In genomic region chr17:21422382-21423189, GRCh38 we compare ENCODE assay signal across 8 cellular contexts. TPM values are rescaled to one million over a fixed set of nuclear protein-coding genes. Genes with fewer than 3 reads are reported as not detected.
DNase-seq lines count a peak whose midpoint lies in the region; FAIRE-seq and TF ChIP-seq lines count a peak whose summit lies in the region.
"Not testable (repeated sequence)": the region's sequence is repeated elsewhere in the genome, so short reads cannot be mapped to it uniquely, and the experiment has no call there.
"Had no signal": no experiment of that assay in that cellular context is flagged by ENCODE, and none has a peak within 500 bp of the region (broad histone marks: within the 10 kb centered on the region; RNA-seq: fewer than 3 reads in every experiment).

No MANE protein-coding gene starts in this region.

- not testable (repeated sequence) for H3K27ac ChIP-seq in H9 (ENCODE audit: insufficient read length, low read depth, low read length); astrocyte (ENCODE audit: low read depth, low read length); endodermal cell (ENCODE audit: low read depth, low read length); mesendoderm (ENCODE audit: low read depth, low read length); neuronal stem cell (replicated peaks; ENCODE audit: low read length)
- peak overlapping the region; percentile 23 for H3K27ac ChIP-seq in left ventricle myocardium inferior (replicated peaks)

- H3K4me3 Mint-ChIP-seq in H9, endodermal cell: not testable (repeated sequence)
- peak overlapping the region; percentile 40 for H3K4me3 Mint-ChIP-seq in astrocyte (ENCODE audit: unreplicated experiment)

- H3K27ac Mint-ChIP-seq in H9; astrocyte (ENCODE audit: unreplicated experiment); endodermal cell: not testable (repeated sequence)

- not testable (repeated sequence) for TF ChIP-seq CTCF in H9 (conservative IDR thresholded peaks at IDR 0.05); astrocyte (IDR thresholded peaks at IDR 0.05; ENCODE audit: insufficient read depth, low read depth, low read length); endodermal cell (conservative IDR thresholded peaks at IDR 0.05); left ventricle myocardium inferior (IDR thresholded peaks at IDR 0.05; ENCODE audit: borderline replicate concordance)

- DNase-seq in H9 (peak; percentile 25), endodermal cell (peak; percentile 48)
- not testable (repeated sequence) for DNase-seq in astrocyte (ENCODE audit: low read depth); left ventricle myocardium inferior; mesendoderm; neuronal stem cell (ENCODE audit: low spot score)

- not testable (repeated sequence) for H3K9ac ChIP-seq in H9 (ENCODE audit: extremely low read depth, insufficient read length, low read length); astrocyte (ENCODE audit: low read length); endodermal cell (ENCODE audit: extremely low read depth, low read length, poor library complexity, severe bottlenecking); mesendoderm (ENCODE audit: low read length); neuronal stem cell (ENCODE audit: low read depth, low read length, poor library complexity)

- not testable (repeated sequence) for H3K9me3 ChIP-seq in H9 (ENCODE audit: control insufficient read depth, low read depth, low read length); astrocyte (ENCODE audit: insufficient read depth, low read depth, low read length); endodermal cell (ENCODE audit: control insufficient read depth, low read length); left ventricle myocardium inferior (replicated peaks); neuronal stem cell (replicated peaks in 1 of 2; ENCODE audit: control insufficient read depth in 2 of 2, insufficient read depth in 1 of 2, low read depth in 1 of 2, low read length in 2 of 2)

- H2AFZ ChIP-seq in H9 (ENCODE audit: low read length); astrocyte (ENCODE audit: low read depth, low read length); neuronal stem cell (ENCODE audit: low read length): not testable (repeated sequence)

- not testable (repeated sequence) for H4K5ac ChIP-seq in H9 (ENCODE audit: insufficient read length, low read depth, low read length); mesendoderm (ENCODE audit: low read length)

- H3K23ac ChIP-seq in H9 (ENCODE audit: insufficient read length, low read depth, low read length); mesendoderm (ENCODE audit: low read length); neuronal stem cell (ENCODE audit: low read depth, low read length, poor library complexity): not testable (repeated sequence)

- not testable (repeated sequence) for H2AK5ac ChIP-seq in H9 (ENCODE audit: insufficient read length, low read length); mesendoderm (ENCODE audit: low read length); neuronal stem cell (ENCODE audit: low read depth, low read length)

- H3K4me3 ChIP-seq in astrocyte (ENCODE audit: insufficient read depth, low read depth, low read length); endodermal cell (ENCODE audit: low read length); left ventricle myocardium inferior; mesendoderm (ENCODE audit: low read length); neuronal stem cell (ENCODE audit: low read length in 2 of 2): not testable (repeated sequence)

- not testable (repeated sequence) for H3K79me1 ChIP-seq in H9 (ENCODE audit: insufficient read depth, low read depth, low read length, poor library complexity, severe bottlenecking); mesendoderm (ENCODE audit: low read length); neuronal stem cell (ENCODE audit: low read depth, low read length)

- not testable (repeated sequence) for H3K36me3 Mint-ChIP-seq in H9 (ENCODE audit: insufficient read depth in 1 of 3, low read depth in 3 of 3); astrocyte (ENCODE audit: low read depth, unreplicated experiment); endodermal cell (ENCODE audit: low read depth)

- not testable (repeated sequence) for H3T11ph ChIP-seq in H9 (ENCODE audit: low read length)

- not testable (repeated sequence) for H4K20me1 ChIP-seq in H9 (ENCODE audit: control insufficient read depth, insufficient read depth, insufficient read length); astrocyte (ENCODE audit: insufficient read depth, low read length)

- intact Hi-C loops in left ventricle myocardium inferior (cut with micrococcal nuclease): not testable (repeated sequence)

- no CpG with 5 or more reads among the region's 13 CpGs for WGBS in H9 (ENCODE audit: extremely low coverage, insufficient read length, low lambda C conversion rate)
- 90% methylated on average over 8 of the region's 13 CpGs; no CpG with 5 or more reads in 1 of the 2 experiments for WGBS in endodermal cell (ENCODE audit: insufficient coverage in 1 of 2, insufficient read length in 1 of 2), 2 experiments
- no CpG with 5 or more reads among the region's 13 CpGs for WGBS in mesendoderm (ENCODE audit: extremely low coverage, insufficient coverage, low lambda C conversion rate)
- WGBS in neuronal stem cell (ENCODE audit: extremely low coverage in 2 of 2, insufficient read length in 2 of 2, insufficient replicate concordance in 1 of 2), 2 donors: no CpG with 5 or more reads among the region's 13 CpGs

- not testable (repeated sequence) for H3K18ac ChIP-seq in H9 (ENCODE audit: insufficient read length, low read depth, low read length); mesendoderm (ENCODE audit: low read length); neuronal stem cell (ENCODE audit: low read length)

- H3K27me3 ChIP-seq in H9 (ENCODE audit: insufficient read depth, low read length); astrocyte (ENCODE audit: insufficient read depth, low read length); endodermal cell (ENCODE audit: control insufficient read depth, insufficient read depth, low read length, poor library complexity, severe bottlenecking); left ventricle myocardium inferior (ENCODE audit: low read depth); mesendoderm (ENCODE audit: insufficient read depth, low read length, poor library complexity); neuronal stem cell (ENCODE audit: control insufficient read depth in 3 of 3, insufficient read depth in 3 of 3, low read depth in 1 of 3, low read length in 3 of 3): not testable (repeated sequence)

- H3K27me3 Mint-ChIP-seq in H9 (ENCODE audit: low read depth); endodermal cell (ENCODE audit: insufficient read depth): not testable (repeated sequence)
- H3K27me3 Mint-ChIP-seq in astrocyte (ENCODE audit: low read depth, unreplicated experiment): peaks cover 14% of the 10 kb centered on the region

- not testable (repeated sequence) for H3K14ac ChIP-seq in H9 (ENCODE audit: insufficient read depth, low read length); neuronal stem cell (ENCODE audit: low read length)

- not testable (repeated sequence) for H4K91ac ChIP-seq in H9 (ENCODE audit: insufficient read length, low read depth, low read length); neuronal stem cell (ENCODE audit: low read depth, low read length, poor library complexity)

- H2BK20ac ChIP-seq in H9 (ENCODE audit: low read depth, low read length, poor library complexity, severe bottlenecking): not testable (repeated sequence)

- not testable (repeated sequence) for H3K4me1 Mint-ChIP-seq in H9; astrocyte (ENCODE audit: low read depth, unreplicated experiment); endodermal cell

- not testable (repeated sequence) for H2BK120ac ChIP-seq in H9 (ENCODE audit: low read depth, low read length, poor library complexity, severe bottlenecking); mesendoderm (ENCODE audit: low read depth, low read length); neuronal stem cell (ENCODE audit: low read depth, low read length)

- not testable (repeated sequence) for H3K4ac ChIP-seq in H9 (ENCODE audit: low read depth, low read length); mesendoderm (ENCODE audit: low read depth, low read length); neuronal stem cell (ENCODE audit: low read length)

- H3K79me2 ChIP-seq in H9 (ENCODE audit: insufficient read depth, low read length); astrocyte (ENCODE audit: insufficient read depth, low read length); mesendoderm (ENCODE audit: control insufficient read depth, insufficient read depth, low read length): not testable (repeated sequence)

- H2BK12ac ChIP-seq in H9 (ENCODE audit: insufficient read length, low read depth, low read length); neuronal stem cell (ENCODE audit: low read length): not testable (repeated sequence)

- H3K56ac ChIP-seq in H9 (ENCODE audit: insufficient read length, low read depth, low read length): not testable (repeated sequence)
- peak overlapping the region; percentile 1 for H3K56ac ChIP-seq in mesendoderm (ENCODE audit: low read length)

- H3K23me2 ChIP-seq in H9 (ENCODE audit: insufficient read length, low read depth, low read length, poor library complexity, severe bottlenecking): not testable (repeated sequence)

- not testable (repeated sequence) for H2BK15ac ChIP-seq in H9 (ENCODE audit: low read depth, low read length); mesendoderm (replicated peaks; ENCODE audit: low read depth)
- H2BK15ac ChIP-seq in neuronal stem cell (ENCODE audit: low read length): peak overlapping the region; percentile 37

- not testable (repeated sequence) for H3K9me3 Mint-ChIP-seq in H9; astrocyte (ENCODE audit: unreplicated experiment); endodermal cell

- H3K4me1 ChIP-seq in H9 (ENCODE audit: insufficient read depth, low read length); astrocyte (ENCODE audit: insufficient read depth, low read length); endodermal cell (ENCODE audit: control insufficient read depth, insufficient read depth, low read length); mesendoderm (ENCODE audit: control insufficient read depth, low read depth, low read length); neuronal stem cell (ENCODE audit: control insufficient read depth in 2 of 2, insufficient read depth in 1 of 2, low read depth in 1 of 2, low read length in 2 of 2): not testable (repeated sequence)
- H3K4me1 ChIP-seq in left ventricle myocardium inferior: peaks cover 33% of the 10 kb centered on the region

- H4K8ac ChIP-seq in H9 (replicated peaks; ENCODE audit: insufficient read length, low read depth, low read length); mesendoderm (ENCODE audit: low read depth, low read length); neuronal stem cell (ENCODE audit: low read depth, low read length): not testable (repeated sequence)

- not testable (repeated sequence) for H3K36me3 ChIP-seq in astrocyte (ENCODE audit: insufficient read depth, low read length); endodermal cell (ENCODE audit: control insufficient read depth, insufficient read depth, low read length); left ventricle myocardium inferior; mesendoderm (ENCODE audit: control insufficient read depth, insufficient read depth, low read length); neuronal stem cell (replicated peaks in 1 of 2; ENCODE audit: control insufficient read depth in 2 of 2, insufficient read depth in 2 of 2, low read length in 2 of 2)

- not testable (repeated sequence) for H2BK5ac ChIP-seq in H9 (ENCODE audit: insufficient read length, low read length); mesendoderm (ENCODE audit: low read length)
- peak overlapping the region; percentile 39 for H2BK5ac ChIP-seq in neuronal stem cell (ENCODE audit: low read length)

- FAIRE-seq in astrocyte (lab: Jason Lieb, UNC): not testable (repeated sequence)

- H3K4me2 ChIP-seq in H9 (ENCODE audit: insufficient read depth, insufficient read length, low read length); astrocyte (ENCODE audit: low read length); mesendoderm (ENCODE audit: low read length); neuronal stem cell (ENCODE audit: insufficient read depth, low read length, poor library complexity, severe bottlenecking): not testable (repeated sequence)

RNA-seq across cellular contexts. Expression of gene KCNJ12, which starts 46.4 kb away (rescaled TPM):
- 0.29 and 0.39 TPM in 2 replicates for total RNA-seq in H9 (2021)
- total RNA-seq in astrocyte: 1.2 and 1.3 TPM in 2 replicates
- total RNA-seq in endodermal cell: 1 to 10 TPM; 2.3 to 2.6 TPM
- polyA plus RNA-seq in endodermal cell (2013, experiment 1 of 2): 1.9 TPM
- polyA plus RNA-seq in endodermal cell (2013, experiment 2 of 2): 1.7 TPM
- total RNA-seq in left ventricle myocardium inferior: 12.3 TPM
- 0.29 TPM for polyA plus RNA-seq in mesendoderm (2013, experiment 1 of 2)
- polyA plus RNA-seq in mesendoderm (2013, experiment 2 of 2): 0.32 TPM
- polyA plus RNA-seq in neuronal stem cell (2013, experiment 1 of 2): 0.78 TPM
- 0.89 TPM for polyA plus RNA-seq in neuronal stem cell (2013, experiment 2 of 2)
- total RNA-seq: CD4-positive, alpha-beta memory T cell had no signal
- polyA plus RNA-seq: CD4-positive, alpha-beta memory T cell; IgD-negative memory B cell had no signal
